Comparison of ENCODE assay signal across 8 cellular contexts in genomic region chr9:97398999-97399758, GRCh38.
DNase-seq lines count a peak whose midpoint lies in the region; ATAC-seq lines count a peak whose summit lies in the region.

No MANE protein-coding gene starts in this region.

- no peak for ATAC-seq in HG02884 (IDR thresholded peaks at IDR 0.05; ENCODE audit: unreplicated experiment)

- DNase-seq in DMS79 treated with DMSO at 0.1 percent for 48 hours (lab: John Stamatoyannopoulos, UW) = peak; percentile 1
- no peak for DNase-seq in DMS79 (lab: John Stamatoyannopoulos, UW)
- peak; percentile 63 for DNase-seq in KBM-7
- peak; percentile 47 for DNase-seq in T1000 (lab: John Stamatoyannopoulos, UW)
- DNase-seq in astrocyte of the hippocampus (ENCODE audit: low read depth, low spot score) = peak; percentile 83
- peak; percentile 92 for DNase-seq in iPS-NIHi7 (ENCODE audit: extremely low spot score)
- peak; percentile 77 for DNase-seq in stimulated activated CD4-positive, alpha-beta T cell treated with anti-CD3 and anti-CD28 coated beads, Interleukin-15, amount 100 ng/mL, for 24 hours

- in situ Hi-C loops in KBM-7 (cut with MboI; ENCODE audit: low pct_unique_long_range_greater_than_20kb, low sequenced_read_pairs) = loop anchor here (25.0 kb wide), 1 partner anchor 537 kb away; the partner anchor contains the start of gene ZNF782
